9 cellular contexts compared by ENCODE assay signal in the genomic region with DNA sequence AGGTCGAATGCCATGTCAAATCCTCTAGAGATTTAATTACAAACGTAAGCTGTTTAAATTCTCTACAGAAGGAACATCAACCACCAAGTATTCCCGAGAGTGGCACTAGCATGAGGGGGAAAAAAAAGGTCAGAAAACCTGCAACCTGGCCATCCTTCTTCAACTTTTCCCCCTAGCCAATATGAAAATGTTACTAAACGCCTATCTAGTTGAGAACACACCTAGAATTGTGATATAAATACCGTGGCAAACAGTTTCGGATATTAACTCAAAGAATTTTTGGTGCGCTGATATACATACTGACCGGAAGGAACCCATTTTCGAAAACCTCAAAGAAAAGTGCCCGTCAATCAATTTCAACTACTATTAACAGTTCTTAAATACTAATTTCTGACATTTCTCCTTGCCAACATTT. TPM values are rescaled to one million over a fixed set of nuclear protein-coding genes. Genes with fewer than 3 reads are reported as not detected.
DNase-seq lines count a peak whose midpoint lies in the region; TF ChIP-seq lines count a peak whose summit lies in the region.
"Had no signal": no experiment of that assay in that cellular context is flagged by ENCODE, and none has a peak within 500 bp of the region (broad histone marks: within the 10 kb centered on the region; RNA-seq: fewer than 3 reads in every experiment).

No MANE protein-coding gene starts in this region.

- H3K4me1 Mint-ChIP-seq in activated T-cell treated with anti-CD3 and anti-CD28 coated beads, Interleukin-2, amount 50 U/mL, for 24 hours (ENCODE audit: low read depth), result peaks cover 46% of the 10 kb centered on the region
- peaks cover 46% of the 10 kb centered on the region for H3K4me1 Mint-ChIP-seq in activated T-helper 2 cell treated with anti-CD3 and anti-CD28 coated beads, Interferon-gamma antibody, Interleukin-2, Interleukin-4, amounts not matched to agents 10 μg/mL and 5 μg/mL and 100 μg/mL, durations not matched to agents 14 hours and 24 hours and 36 hours (ENCODE audit: low read depth)
- peaks cover 67 to 77% of the 10 kb centered on the region in 2 donors for H3K4me1 Mint-ChIP-seq in immature natural killer cell

- peaks cover 0 to 4% of the 10 kb centered on the region in 2 donors for H3K36me3 ChIP-seq in thyroid gland

- no peaks in the 10 kb centered on the region for H3K9me3 ChIP-seq in thyroid gland

- no peak for TF ChIP-seq POLR2A in thyroid gland (IDR thresholded peaks at IDR 0.05)

- peak overlapping the region in 2 of 3 donors; percentile 13 to 77 for H3K4me3 ChIP-seq in thyroid gland (replicated peaks in 1 of 3)

- TF ChIP-seq CTCF in thyroid gland (IDR thresholded peaks at IDR 0.05), result no peak

- no peak for DNase-seq in activated T-cell treated with anti-CD3 and anti-CD28 coated beads, Interleukin-2, amount 50 U/mL, for 24 hours
- DNase-seq in activated T-cell treated with anti-CD3 and anti-CD28 coated beads for 4 hours (no peak), immature natural killer cell (no peak), thyroid gland (no peak), NCI-H1694 treated with DMSO at 0.1 percent for 48 hours (lab: John Stamatoyannopoulos, UW) (no peak), A172 (ENCODE audit: low spot score) (no peak), NCI-H2107 treated with DMSO at 0.1 percent for 48 hours (lab: John Stamatoyannopoulos, UW; ENCODE audit: unreplicated experiment) (no peak)
- DNase-seq in activated T-helper 2 cell treated with anti-CD3 and anti-CD28 coated beads, Interferon-gamma antibody, Interleukin-2, Interleukin-4, amounts not matched to agents 10 μg/mL and 5 μg/mL and 100 μg/mL, durations not matched to agents 14 hours and 24 hours and 36 hours (ENCODE audit: low spot score), result no peak

- H3K27ac ChIP-seq in thyroid gland, result peak overlapping the region in 2 of 3 donors; percentile 21 to 96

- no peaks in the 10 kb centered on the region for H3K27me3 Mint-ChIP-seq in activated T-cell treated with anti-CD3 and anti-CD28 coated beads, Interleukin-2, amount 50 U/mL, for 24 hours
- H3K27me3 Mint-ChIP-seq in activated T-helper 2 cell treated with anti-CD3 and anti-CD28 coated beads, Interferon-gamma antibody, Interleukin-2, Interleukin-4, amounts not matched to agents 10 μg/mL and 5 μg/mL and 100 μg/mL, durations not matched to agents 14 hours and 24 hours and 36 hours (ENCODE audit: low read depth), result no peaks in the 10 kb centered on the region
- H3K27me3 Mint-ChIP-seq in immature natural killer cell (ENCODE audit: low read depth in 3 of 3), result peaks cover 14 to 29% (median 22%) of the 10 kb centered on the region in 3 donors

- intact Hi-C loops in activated T-helper 2 cell treated with anti-CD3 and anti-CD28 coated beads, Interferon-gamma antibody, Interleukin-2, Interleukin-4, amounts not matched to agents 10 μg/mL and 5 μg/mL and 100 μg/mL, durations not matched to agents 14 hours and 24 hours and 36 hours (cut with micrococcal nuclease), result loop anchor here (5.0 to 10.0 kb wide), 2 partner anchors 165 to 247 kb away; partner anchors contain the start of genes METTL3 and TMEM253
- intact Hi-C loops in thyroid gland (cut with DNase I), result loop anchor here (5.0 to 10.0 kb wide), 2 partner anchors 117 to 210 kb away; partner anchors contain the start of genes RAB2B, SUPT16H and TOX4

- peaks cover 32 to 41% of the 10 kb centered on the region in 2 donors for H3K4me1 ChIP-seq in thyroid gland

- peak overlapping the region; percentile 99 for H3K4me3 Mint-ChIP-seq in activated T-cell treated with anti-CD3 and anti-CD28 coated beads, Interleukin-2, amount 50 U/mL, for 24 hours
- H3K4me3 Mint-ChIP-seq in activated T-helper 2 cell treated with anti-CD3 and anti-CD28 coated beads, Interferon-gamma antibody, Interleukin-2, Interleukin-4, amounts not matched to agents 10 μg/mL and 5 μg/mL and 100 μg/mL, durations not matched to agents 14 hours and 24 hours and 36 hours (ENCODE audit: low read depth), result peak overlapping the region; percentile 99
- H3K4me3 Mint-ChIP-seq in immature natural killer cell, result peak overlapping the region; percentile 93 to 100 (median 99)

- H3K9me3 Mint-ChIP-seq in activated T-cell treated with anti-CD3 and anti-CD28 coated beads, Interleukin-2, amount 50 U/mL, for 24 hours, result no peaks in the 10 kb centered on the region
- H3K9me3 Mint-ChIP-seq in activated T-helper 2 cell treated with anti-CD3 and anti-CD28 coated beads, Interferon-gamma antibody, Interleukin-2, Interleukin-4, amounts not matched to agents 10 μg/mL and 5 μg/mL and 100 μg/mL, durations not matched to agents 14 hours and 24 hours and 36 hours, result no peaks in the 10 kb centered on the region
- no peaks in the 10 kb centered on the region for H3K9me3 Mint-ChIP-seq in immature natural killer cell

- WGBS in thyroid gland, 2 donors, result 10 to 11% methylated on average over 10 of the region's 10 CpGs

- H3K27ac Mint-ChIP-seq in activated T-cell treated with anti-CD3 and anti-CD28 coated beads, Interleukin-2, amount 50 U/mL, for 24 hours, result peak overlapping the region; percentile 100
- peak overlapping the region; percentile 100 for H3K27ac Mint-ChIP-seq in activated T-helper 2 cell treated with anti-CD3 and anti-CD28 coated beads, Interferon-gamma antibody, Interleukin-2, Interleukin-4, amounts not matched to agents 10 μg/mL and 5 μg/mL and 100 μg/mL, durations not matched to agents 14 hours and 24 hours and 36 hours
- peak overlapping the region; percentile 99 to 100 (median 100) for H3K27ac Mint-ChIP-seq in immature natural killer cell

- no peaks in the 10 kb centered on the region for H3K27me3 ChIP-seq in thyroid gland

- peaks cover 73% of the 10 kb centered on the region for H3K36me3 Mint-ChIP-seq in activated T-cell treated with anti-CD3 and anti-CD28 coated beads, Interleukin-2, amount 50 U/mL, for 24 hours (ENCODE audit: low read depth)
- H3K36me3 Mint-ChIP-seq in activated T-helper 2 cell treated with anti-CD3 and anti-CD28 coated beads, Interferon-gamma antibody, Interleukin-2, Interleukin-4, amounts not matched to agents 10 μg/mL and 5 μg/mL and 100 μg/mL, durations not matched to agents 14 hours and 24 hours and 36 hours (ENCODE audit: low read depth), result peaks cover 70% of the 10 kb centered on the region
- H3K36me3 Mint-ChIP-seq in immature natural killer cell, result peaks cover 0 to 29% (median 27%) of the 10 kb centered on the region in 3 donors

RNA-seq across cellular contexts. Expression of gene HNRNPC, which starts 1.8 kb away (rescaled TPM):
- total RNA-seq in activated T-helper 2 cell treated with anti-CD3 and anti-CD28 coated beads, Interferon-gamma antibody, Interleukin-2, Interleukin-4, amounts not matched to agents 10 μg/mL and 5 μg/mL and 100 μg/mL, durations not matched to agents 14 hours and 24 hours and 36 hours, result 972 and 976 TPM in 2 replicates
- 100 to 1,000 TPM; 622 to 879 (median 758) TPM for polyA plus RNA-seq in immature natural killer cell
- 100 to 1,000 TPM; 380 to 454 (median 419) TPM for total RNA-seq in thyroid gland
- 856 and 922 TPM in 2 replicates for total RNA-seq in A172 (2014; rRNA removed; shearing (Covaris generic))

RNA-seq across cellular contexts. Expression of gene RPGRIP1, which starts 12.4 kb away (rescaled TPM):
- not detected in 2 replicates for total RNA-seq in activated T-helper 2 cell treated with anti-CD3 and anti-CD28 coated beads, Interferon-gamma antibody, Interleukin-2, Interleukin-4, amounts not matched to agents 10 μg/mL and 5 μg/mL and 100 μg/mL, durations not matched to agents 14 hours and 24 hours and 36 hours
- polyA plus RNA-seq in immature natural killer cell, result 1 to 10 TPM in 1 of 3 donors, under 1 TPM in 1, not detected in 1; 0.15 to 1.9 TPM
- not detected for total RNA-seq in thyroid gland
- not detected in 2 replicates for total RNA-seq in A172 (2014; rRNA removed; shearing (Covaris generic))
- total RNA-seq: activated CD8-positive, alpha-beta memory T cell treated with anti-CD3 and anti-CD28 coated beads for 36 hours had no signal
